Comparison of ENCODE assay signal across 13 cellular contexts in genomic region chr3:72042397-72043211, GRCh38.
DNase-seq lines count a peak whose midpoint lies in the region; ATAC-seq, FAIRE-seq and TF ChIP-seq lines count a peak whose summit lies in the region.
"Had no signal": no experiment of that assay in that cellular context is flagged by ENCODE, and none has a peak within 500 bp of the region (broad histone marks: within the 10 kb centered on the region; RNA-seq: fewer than 3 reads in every experiment).

No MANE protein-coding gene starts in this region.

- no peak overlapping the region for H3K23ac ChIP-seq in H1 (ENCODE audit: insufficient read length)

- H3K4me1 Mint-ChIP-seq in CD14-positive monocyte = peaks cover 37% of the 10 kb centered on the region
- H3K4me1 Mint-ChIP-seq: CD4-positive, alpha-beta memory T cell had no signal

- TF ChIP-seq EP300 in H1 (IDR thresholded peaks at IDR 0.05; ENCODE audit: borderline replicate concordance in 1 of 2, low read depth in 2 of 2, low read length in 2 of 2) (no peak), ovary (IDR thresholded peaks at IDR 0.05) (no peak)

- no peak overlapping the region for H2BK5ac ChIP-seq in H1 (ENCODE audit: low read depth, low read length)

- no peak overlapping the region for H2AK5ac ChIP-seq in H1 (ENCODE audit: low read depth, low read length)

- H2BK15ac ChIP-seq in H1 (ENCODE audit: low read length) = no peak overlapping the region

- H3K14ac ChIP-seq in H1 (ENCODE audit: insufficient read length) = no peak overlapping the region

- H3K27ac ChIP-seq in H1 (ENCODE audit: low read depth, low read length) (no peak overlapping the region), ovary (no peak overlapping the region)
- H3K27ac ChIP-seq: ascending aorta had no signal

- H2BK120ac ChIP-seq in H1 (replicated peaks; ENCODE audit: low read depth, low read length) = no peak overlapping the region

- H3K27ac Mint-ChIP-seq in CD14-positive monocyte = peak overlapping the region; percentile 94 to 98 (median 96)
- H3K27ac Mint-ChIP-seq: CD4-positive, alpha-beta memory T cell had no signal

- peaks cover 22 to 27% of the 10 kb centered on the region in 2 donors for H3K36me3 Mint-ChIP-seq in CD14-positive monocyte
- H3K36me3 Mint-ChIP-seq: CD4-positive, alpha-beta memory T cell had no signal

- CTCF ChIA-PET in H1 (lab: Charles Lee; ENCODE audit: partially characterized antibody) = interaction anchor here (0.6 kb wide), 1 partner anchor 1860 kb away, joined by 3 read pairs; no protein-coding TSS in a partner anchor

- peaks cover 0 to 5% (median under 1%) of the 10 kb centered on the region in 3 donors for H3K27me3 Mint-ChIP-seq in CD14-positive monocyte (ENCODE audit: low read depth in 3 of 3)

- H3K79me1 ChIP-seq in H1 (ENCODE audit: low read depth, low read length) = no peaks in the 10 kb centered on the region

- H3K9ac ChIP-seq in H1 (replicated peaks in 1 of 4; ENCODE audit: extremely low read depth in 1 of 4, low read depth in 3 of 4, low read length in 3 of 4) = no peak overlapping the region

- no peak overlapping the region; a peak in 1 of 4 replicates for H3K4me2 ChIP-seq in H1 (ENCODE audit: insufficient read depth in 1 of 2, low read depth in 2 of 2, low read length in 2 of 2)

- no peaks in the 10 kb centered on the region for H3K36me3 ChIP-seq in MG63
- no peaks in the 10 kb centered on the region for H3K36me3 ChIP-seq in H1 (ENCODE audit: control insufficient read depth in 2 of 4, insufficient read depth in 4 of 4, low read length in 3 of 4)
- no peaks in the 10 kb centered on the region for H3K36me3 ChIP-seq in ovary
- H3K36me3 ChIP-seq: ascending aorta had no signal

- peaks cover 0 to 6% (median under 1%) of the 10 kb centered on the region in 7 donors for H3K9me3 Mint-ChIP-seq in CD14-positive monocyte

- no peak overlapping the region for H2AFZ ChIP-seq in H1 (ENCODE audit: low read length)

- H3K18ac ChIP-seq in H1 (ENCODE audit: extremely low read depth, low read length) = no peak overlapping the region

- H3K23me2 ChIP-seq in H1 (ENCODE audit: low read depth, low read length) = no peaks in the 10 kb centered on the region

- no peaks in the 10 kb centered on the region; a peak in 2 of 7 replicates for H3K4me1 ChIP-seq in H1 (replicated peaks in 1 of 4; ENCODE audit: control insufficient read depth in 3 of 4, insufficient read depth in 4 of 4, low read length in 3 of 4)
- peaks cover 1% of the 10 kb centered on the region for H3K4me1 ChIP-seq in ovary (ENCODE audit: insufficient read depth)

- H2BK20ac ChIP-seq in H1 (ENCODE audit: low read length) = no peak overlapping the region

- H3K4me3 Mint-ChIP-seq in CD14-positive monocyte = peak overlapping the region in 1 of 2 donors; percentile 15
- H3K4me3 Mint-ChIP-seq: CD4-positive, alpha-beta memory T cell had no signal

- H3K9me3 ChIP-seq in MG63 (no peaks in the 10 kb centered on the region), H1 (ENCODE audit: insufficient read depth in 2 of 2, low read depth in 1 of 2, low read length in 1 of 2) (no peaks in the 10 kb centered on the region), ovary (no peaks in the 10 kb centered on the region)
- H3K9me3 ChIP-seq: ascending aorta had no signal

- TF ChIP-seq CTCF in CD14-positive monocyte (IDR thresholded peaks at IDR 0.05) (no peak), H1 (IDR thresholded peaks at IDR 0.05; ENCODE audit: control extremely low read depth in 1 of 3, insufficient read depth in 1 of 3, low read depth in 1 of 3, low read length in 3 of 3) (no peak), ovary (IDR thresholded peaks at IDR 0.05) (no peak)

- H3K4me3 ChIP-seq in MG63 (no peak overlapping the region), H1 (ENCODE audit: extremely low read depth in 1 of 4, insufficient read depth in 2 of 4, low read depth in 3 of 4, low read length in 4 of 4) (no peak overlapping the region), ovary (no peak overlapping the region)
- H3K4me3 ChIP-seq: ascending aorta had no signal

- DNase-seq in CD14-positive monocyte (ENCODE audit: low spot score) (no peak), MG63 (peak; percentile 24), H1 (ENCODE audit: low read depth in 1 of 2, low spot score in 2 of 2) (no peak), myocyte (ENCODE audit: low read depth) (peak; percentile 67), UCSD-AML1 (lab: John Stamatoyannopoulos, UW; ENCODE audit: unreplicated experiment) (no peak), ovary (no peak), sciatic nerve (ENCODE audit: low spot score) (no peak), NCI-H2029 (lab: John Stamatoyannopoulos, UW) (no peak)
- DNase-seq: CD4-positive, alpha-beta memory T cell; Karpas-422; NCI-H2171 treated with DMSO at 0.1 percent for 48 hours had no signal

- no peak overlapping the region for H4K8ac ChIP-seq in H1 (ENCODE audit: extremely low read depth, insufficient read depth, low read length)

- TF ChIP-seq POLR2A in H1 (IDR thresholded peaks at IDR 0.05; ENCODE audit: control extremely low read depth in 1 of 2, low read depth in 2 of 2, low read length in 2 of 2) (no peak), ovary (IDR thresholded peaks at IDR 0.05) (no peak)

- intact Hi-C loops in CD14-positive monocyte (cut with micrococcal nuclease) = loop anchor here (5.0 kb wide), 2 partner anchors 40 to 60 kb away; no protein-coding TSS in a partner anchor
- intact Hi-C loops in ovary (cut with DNase I) = no loop called here
- intact Hi-C loops in sciatic nerve (cut with DNase I) = no loop called here

- peak overlapping the region; percentile 20 for H4K91ac ChIP-seq in H1 (replicated peaks; ENCODE audit: insufficient read length, low read length)

- WGBS in H1 (ENCODE audit: extremely low coverage in 1 of 2, insufficient coverage in 1 of 2, insufficient read length in 1 of 2, insufficient replicate concordance in 2 of 2, low coverage in 1 of 2, low lambda C conversion rate in 2 of 2, missing lambda C conversion rate in 1 of 2), 2 experiments = 98% methylated on average over 7 of the region's 7 CpGs; no CpG with 5 or more reads in 1 of the 2 experiments
- 75 to 85% (median 83%) methylated on average over 7 of the region's 7 CpGs for WGBS in ovary, 3 donors

- H3K4ac ChIP-seq in H1 (replicated peaks; ENCODE audit: insufficient read length, low read depth, low read length) = no peak overlapping the region

- H3K27me3 ChIP-seq in MG63 = no peaks in the 10 kb centered on the region
- H3K27me3 ChIP-seq in H1 (replicated peaks in 1 of 4; ENCODE audit: control insufficient read depth in 3 of 4, extremely low read depth in 1 of 4, insufficient read depth in 3 of 4, low read length in 3 of 4) = no peaks in the 10 kb centered on the region
- H3K27me3 ChIP-seq in ovary = no peaks in the 10 kb centered on the region
- H3K27me3 ChIP-seq: ascending aorta had no signal

- H2BK12ac ChIP-seq in H1 (ENCODE audit: low read depth, low read length) = no peak overlapping the region

- H4K5ac ChIP-seq in H1 (ENCODE audit: insufficient read length, low read depth, low read length) = no peak overlapping the region

- FAIRE-seq in H1 (lab: Jason Lieb, UNC) = no peak

- H4K20me1 ChIP-seq in H1 (replicated peaks in 1 of 2; ENCODE audit: control insufficient read depth in 1 of 2, insufficient read depth in 2 of 2, low read length in 2 of 2) = no peaks in the 10 kb centered on the region

- ATAC-seq in sciatic nerve = no peak
- ATAC-seq: left lobe of liver had no signal

- POLR2A ChIA-PET in H1 (lab: Charles Lee; ENCODE audit: partially characterized antibody) = interaction anchor here (0.7 to 1.0 kb wide), 2 partner anchors 10 to 178 kb away, joined by 3 read pairs; no protein-coding TSS in a partner anchor

- no peak overlapping the region for H3K56ac ChIP-seq in H1 (replicated peaks; ENCODE audit: insufficient read length, low read depth, low read length)

- no peaks in the 10 kb centered on the region for H3K79me2 ChIP-seq in H1 (ENCODE audit: control insufficient read depth in 1 of 2, insufficient read depth in 2 of 2, low read length in 2 of 2)

- TF ChIP-seq RAD21 in H1 (IDR thresholded peaks at IDR 0.05 in 1 of 2, conservative IDR thresholded peaks at IDR 0.05 in 1 of 2; ENCODE audit: low read depth in 2 of 2, low read length in 2 of 2) = no peak

TF ChIP-seq in H1, 55 proteins besides CTCF, POLR2A, EP300 and RAD21 (continues in another document):
- TF ChIP-seq HDAC2 (IDR thresholded peaks at IDR 0.05; ENCODE audit: borderline replicate concordance in 1 of 2, low read depth in 2 of 2, low read length in 2 of 2) = no peak
- TF ChIP-seq PHF8 (conservative IDR thresholded peaks at IDR 0.05; ENCODE audit: low read depth, low read length) = no peak

Comparison
In these comparisons a context has a peak if more than half of its experiments do, and no peak if none do; other contexts are left out.
1. DNase-seq: peak in MG63 (single experiment) and myocyte (single experiment); none in CD14-positive monocyte (single experiment), H1 (0 of 2), UCSD-AML1 (single experiment), ovary (0 of 5), sciatic nerve (single experiment) and NCI-H2029 (single experiment).
2. intact Hi-C loops: an anchor here in CD14-positive monocyte (5.0 kb wide); none called in ovary and sciatic nerve.